Comparison of ENCODE assay signal across 12 cellular contexts in the genomic region with DNA sequence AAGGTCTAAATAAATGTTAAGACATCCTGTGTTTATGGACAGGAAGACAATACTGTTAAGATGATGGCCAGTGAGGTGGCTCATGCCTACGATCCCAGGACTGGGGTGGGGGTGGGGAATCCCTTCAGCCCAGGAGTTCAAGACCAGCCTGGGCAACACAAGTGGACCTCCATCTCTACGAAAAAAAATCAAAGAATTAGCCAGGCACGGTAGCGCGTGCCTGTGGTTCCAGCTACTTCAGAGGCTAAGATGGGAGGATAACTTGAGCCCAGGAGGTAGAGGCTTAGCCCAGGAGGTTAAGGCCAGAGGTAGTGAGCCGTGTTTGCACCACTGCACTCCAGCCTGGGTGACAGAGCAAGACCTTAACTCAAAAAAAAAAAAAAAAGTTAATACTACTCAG. TPM values are rescaled to one million over a fixed set of nuclear protein-coding genes. Genes with fewer than 3 reads are reported as not detected.
"Had no signal": no experiment of that assay in that cellular context is flagged by ENCODE, and none has a peak within 500 bp of the region (broad histone marks: within the 10 kb centered on the region; RNA-seq: fewer than 3 reads in every experiment).

No MANE protein-coding gene starts in this region.

- DNase-seq: activated CD8-positive, alpha-beta T cell treated with anti-CD3 and anti-CD28 coated beads for 36 hours; activated naive CD4-positive, alpha-beta T cell treated with Interleukin-2 at 50 U/mL for 16 hours; effector CD4-positive, alpha-beta T cell; immature natural killer cell; mammary epithelial cell; retina; SJCRH30; tibial artery had no signal

- H3K27ac Mint-ChIP-seq: activated CD8-positive, alpha-beta T cell treated with anti-CD3 and anti-CD28 coated beads for 36 hours; activated T-helper 1 cell treated with anti-CD3 and anti-CD28 coated beads, Interleukin-12 subunit alpha, Interleukin-12 subunit beta, Interleukin-2, Interleukin-4 antibody, amounts not matched to agents 30 ng/mL and 10 ng/mL and 1 ng/mL, durations not matched to agents 14 hours and 24 hours and 36 hours; immature natural killer cell; T-helper 2 cell treated with Interferon-gamma antibody and Interleukin-4, amounts not matched to agents 5 μg/mL and 100 μg/mL, for 36 hours had no signal

- H3K9me3 Mint-ChIP-seq: activated CD8-positive, alpha-beta T cell treated with anti-CD3 and anti-CD28 coated beads for 36 hours; activated T-helper 1 cell treated with anti-CD3 and anti-CD28 coated beads, Interleukin-12 subunit alpha, Interleukin-12 subunit beta, Interleukin-2, Interleukin-4 antibody, amounts not matched to agents 30 ng/mL and 10 ng/mL and 1 ng/mL, durations not matched to agents 14 hours and 24 hours and 36 hours; T-helper 2 cell treated with Interferon-gamma antibody and Interleukin-4, amounts not matched to agents 5 μg/mL and 100 μg/mL, for 36 hours had no signal

- H3K27ac ChIP-seq: SJCRH30, tibial artery had no signal

- H3K4me1 Mint-ChIP-seq: immature natural killer cell had no signal

- H2AFZ ChIP-seq: parathyroid adenoma had no signal

- H3K9ac ChIP-seq: parathyroid adenoma had no signal

- H3K36me3 ChIP-seq: SJCRH30, tibial artery had no signal

- H3K9me3 ChIP-seq: SJCRH30, tibial artery had no signal

- H3K4me3 ChIP-seq: SJCRH30, skin epidermis, tibial artery had no signal

- H3K36me3 Mint-ChIP-seq: immature natural killer cell had no signal

- H3K4me1 ChIP-seq: SJCRH30 had no signal

- ATAC-seq: activated CD8-positive, alpha-beta T cell treated with anti-CD3 and anti-CD28 coated beads for 36 hours had no signal

- H3K4me3 Mint-ChIP-seq: activated CD8-positive, alpha-beta T cell treated with anti-CD3 and anti-CD28 coated beads for 36 hours; activated T-helper 1 cell treated with anti-CD3 and anti-CD28 coated beads, Interleukin-12 subunit alpha, Interleukin-12 subunit beta, Interleukin-2, Interleukin-4 antibody, amounts not matched to agents 30 ng/mL and 10 ng/mL and 1 ng/mL, durations not matched to agents 14 hours and 24 hours and 36 hours; immature natural killer cell; T-helper 2 cell treated with Interferon-gamma antibody and Interleukin-4, amounts not matched to agents 5 μg/mL and 100 μg/mL, for 36 hours had no signal

RNA-seq across cellular contexts. Expression of a gene that starts 5.3 kb away (rescaled TPM):
- total RNA-seq: activated CD8-positive, alpha-beta T cell treated with anti-CD3 and anti-CD28 coated beads for 36 hours; SJCRH30 had no signal
- polyA plus RNA-seq: immature natural killer cell had no signal
